Comparison of ENCODE assay signal across 1 cellular context in the genomic region with DNA sequence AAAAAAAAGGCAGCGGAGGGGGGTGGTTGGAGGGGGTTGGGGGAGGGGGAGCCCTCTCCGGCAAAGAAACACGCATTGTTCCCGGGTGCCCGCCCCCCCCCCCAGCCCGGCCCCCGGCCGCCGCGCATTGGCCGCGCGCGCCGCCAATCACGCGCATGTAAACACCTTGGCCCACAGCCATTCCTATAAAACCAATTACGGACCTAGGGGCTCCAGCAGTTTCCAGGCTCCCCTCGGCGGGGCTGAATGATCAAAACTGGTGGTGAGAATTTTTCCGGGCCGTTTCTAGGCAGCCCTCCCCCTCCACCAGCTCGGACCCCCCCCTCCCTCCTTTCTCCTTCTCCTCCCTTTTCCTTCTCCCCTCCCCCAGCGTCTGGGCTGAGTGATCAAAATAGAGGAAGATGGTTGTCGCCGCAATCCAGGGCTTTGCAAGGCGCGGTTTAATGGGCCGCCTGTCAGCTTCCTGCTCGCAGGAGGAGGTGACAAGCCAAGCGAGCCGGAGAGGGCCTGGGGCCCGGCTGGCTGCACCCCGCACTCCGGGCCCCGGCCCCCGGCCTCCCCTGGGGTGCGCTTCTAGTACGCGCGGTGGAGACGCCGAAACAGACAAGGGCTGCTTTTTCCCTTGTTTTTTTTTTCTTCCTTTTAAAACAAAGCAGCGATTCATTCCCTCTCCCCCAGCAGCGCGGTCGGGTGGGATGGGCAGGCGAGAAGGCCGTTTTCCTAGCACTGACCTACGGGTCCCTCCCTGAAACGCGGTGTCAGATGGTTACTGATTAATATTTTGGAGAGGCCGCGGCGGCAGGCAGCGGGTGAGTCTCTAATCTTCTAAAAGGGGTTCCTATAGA.
TF ChIP-seq lines count a peak whose summit lies in the region.

No MANE protein-coding gene starts in this region.

TF ChIP-seq in K562, 482 proteins besides CTCF, POLR2A, EP300 and RAD21 (continued from another document and continues in another):
- TF ChIP-seq, protein P1, sequence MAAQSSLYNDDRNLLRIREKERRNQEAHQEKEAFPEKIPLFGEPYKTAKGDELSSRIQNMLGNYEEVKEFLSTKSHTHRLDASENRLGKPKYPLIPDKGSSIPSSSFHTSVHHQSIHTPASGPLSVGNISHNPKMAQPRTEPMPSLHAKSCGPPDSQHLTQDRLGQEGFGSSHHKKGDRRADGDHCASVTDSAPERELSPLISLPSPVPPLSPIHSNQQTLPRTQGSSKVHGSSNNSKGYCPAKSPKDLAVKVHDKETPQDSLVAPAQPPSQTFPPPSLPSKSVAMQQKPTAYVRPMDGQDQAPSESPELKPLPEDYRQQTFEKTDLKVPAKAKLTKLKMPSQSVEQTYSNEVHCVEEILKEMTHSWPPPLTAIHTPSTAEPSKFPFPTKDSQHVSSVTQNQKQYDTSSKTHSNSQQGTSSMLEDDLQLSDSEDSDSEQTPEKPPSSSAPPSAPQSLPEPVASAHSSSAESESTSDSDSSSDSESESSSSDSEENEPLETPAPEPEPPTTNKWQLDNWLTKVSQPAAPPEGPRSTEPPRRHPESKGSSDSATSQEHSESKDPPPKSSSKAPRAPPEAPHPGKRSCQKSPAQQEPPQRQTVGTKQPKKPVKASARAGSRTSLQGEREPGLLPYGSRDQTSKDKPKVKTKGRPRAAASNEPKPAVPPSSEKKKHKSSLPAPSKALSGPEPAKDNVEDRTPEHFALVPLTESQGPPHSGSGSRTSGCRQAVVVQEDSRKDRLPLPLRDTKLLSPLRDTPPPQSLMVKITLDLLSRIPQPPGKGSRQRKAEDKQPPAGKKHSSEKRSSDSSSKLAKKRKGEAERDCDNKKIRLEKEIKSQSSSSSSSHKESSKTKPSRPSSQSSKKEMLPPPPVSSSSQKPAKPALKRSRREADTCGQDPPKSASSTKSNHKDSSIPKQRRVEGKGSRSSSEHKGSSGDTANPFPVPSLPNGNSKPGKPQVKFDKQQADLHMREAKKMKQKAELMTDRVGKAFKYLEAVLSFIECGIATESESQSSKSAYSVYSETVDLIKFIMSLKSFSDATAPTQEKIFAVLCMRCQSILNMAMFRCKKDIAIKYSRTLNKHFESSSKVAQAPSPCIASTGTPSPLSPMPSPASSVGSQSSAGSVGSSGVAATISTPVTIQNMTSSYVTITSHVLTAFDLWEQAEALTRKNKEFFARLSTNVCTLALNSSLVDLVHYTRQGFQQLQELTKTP (IDR thresholded peaks at IDR 0.05; ENCODE audit: low read depth in 1 of 2, partially characterized antibody in 2 of 2), result peak in 1 of 2 experiments; percentile 57
- no peak for TF ChIP-seq CC2D1A (IDR thresholded peaks at IDR 0.05)
- TF ChIP-seq, protein P2, sequence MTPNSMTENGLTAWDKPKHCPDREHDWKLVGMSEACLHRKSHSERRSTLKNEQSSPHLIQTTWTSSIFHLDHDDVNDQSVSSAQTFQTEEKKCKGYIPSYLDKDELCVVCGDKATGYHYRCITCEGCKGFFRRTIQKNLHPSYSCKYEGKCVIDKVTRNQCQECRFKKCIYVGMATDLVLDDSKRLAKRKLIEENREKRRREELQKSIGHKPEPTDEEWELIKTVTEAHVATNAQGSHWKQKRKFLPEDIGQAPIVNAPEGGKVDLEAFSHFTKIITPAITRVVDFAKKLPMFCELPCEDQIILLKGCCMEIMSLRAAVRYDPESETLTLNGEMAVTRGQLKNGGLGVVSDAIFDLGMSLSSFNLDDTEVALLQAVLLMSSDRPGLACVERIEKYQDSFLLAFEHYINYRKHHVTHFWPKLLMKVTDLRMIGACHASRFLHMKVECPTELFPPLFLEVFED (CRISPR knock-in tag; conservative IDR thresholded peaks at IDR 0.05), result no peak
- peak; percentile 58 for TF ChIP-seq SMAD1 (IDR thresholded peaks at IDR 0.05; ENCODE audit: low read depth, low read length, partially characterized antibody)
- no peak for TF ChIP-seq FOXP1 (CRISPR knock-in tag; IDR thresholded peaks at IDR 0.05)
- TF ChIP-seq NCOA6 (IDR thresholded peaks at IDR 0.05), result no peak
- no peak for TF ChIP-seq CBX1 (IDR thresholded peaks at IDR 0.05; ENCODE audit: low read depth)
- TF ChIP-seq ASH1L (IDR thresholded peaks at IDR 0.05; ENCODE audit: borderline replicate concordance, low read depth, partially characterized antibody), result no peak
- TF ChIP-seq NRF1 (conservative IDR thresholded peaks at IDR 0.05 in 1 of 2, IDR thresholded peaks at IDR 0.05 in 1 of 2), result no peak
- TF ChIP-seq SNAPC5 (CRISPR knock-in tag; IDR thresholded peaks at IDR 0.05), result no peak
- TF ChIP-seq ZSCAN29 (IDR thresholded peaks at IDR 0.05), result 0 out of 2 replicates have a peak, but pooled peaks have one; percentile 44
- 0 out of 4 replicates have a peak, but pooled peaks of 1 of the 2 experiments have one; percentile 47 for TF ChIP-seq TEAD1 (CRISPR knock-in tag; IDR thresholded peaks at IDR 0.05)
- TF ChIP-seq SRF (CRISPR knock-in tag; IDR thresholded peaks at IDR 0.05), result peak in 1 of 2 experiments; percentile 49; a peak in 1 of 4 replicates
- no peak for TF ChIP-seq ZBTB43 (CRISPR knock-in tag; IDR thresholded peaks at IDR 0.05)
- TF ChIP-seq POLR2B (IDR thresholded peaks at IDR 0.05; ENCODE audit: low read depth, partially characterized antibody), result peak; percentile 45
- no peak for TF ChIP-seq ZNF282 (CRISPR knock-in tag; IDR thresholded peaks at IDR 0.05)
- peak; percentile 64; the same call in 1 of the 2 replicates for TF ChIP-seq POLR2AphosphoS5 (IDR thresholded peaks at IDR 0.05; ENCODE audit: control insufficient read depth, insufficient read depth, low read depth, low read length)
- TF ChIP-seq ZNF644 (tag; IDR thresholded peaks at IDR 0.05; ENCODE audit: low read depth), result no peak
- no peak for TF ChIP-seq ZNF263 (CRISPR knock-in tag; IDR thresholded peaks at IDR 0.05; ENCODE audit: borderline replicate concordance)
- 0 out of 2 replicates have a peak, but pooled peaks have one; percentile 3 for TF ChIP-seq JUN (IDR thresholded peaks at IDR 0.05; ENCODE audit: borderline replicate concordance, low read depth, low read length)
- no peak for TF ChIP-seq JUN (CRISPR knock-in tag; IDR thresholded peaks at IDR 0.05; ENCODE audit: borderline replicate concordance)
- no peak for TF ChIP-seq PHTF2 (CRISPR knock-in tag; IDR thresholded peaks at IDR 0.05)
- peak in 1 of 2 experiments; percentile 71; a peak in 2 of 4 replicates for TF ChIP-seq KDM1A (IDR thresholded peaks at IDR 0.05)
- peak; percentile 50 for TF ChIP-seq TEAD4 (IDR thresholded peaks at IDR 0.05; ENCODE audit: low read length)
- TF ChIP-seq TEAD4 (CRISPR knock-in tag; IDR thresholded peaks at IDR 0.05; ENCODE audit: borderline replicate concordance), result no peak
- TF ChIP-seq STAT5A (IDR thresholded peaks at IDR 0.05; ENCODE audit: borderline replicate concordance, low read length), result 0 out of 2 replicates have a peak, but pooled peaks have one; percentile 5
- no peak for TF ChIP-seq SMAD3 (CRISPR knock-in tag; conservative IDR thresholded peaks at IDR 0.05)
- TF ChIP-seq RFX1 (IDR thresholded peaks at IDR 0.05), result no peak; the same call in 1 of the 2 replicates
- peak; percentile 78 for TF ChIP-seq ZNF584 (CRISPR knock-in tag; IDR thresholded peaks at IDR 0.05; ENCODE audit: low read depth)
- TF ChIP-seq SP1 (CRISPR knock-in tag; IDR thresholded peaks at IDR 0.05), result peak; percentile 24; the same call in 1 of the 2 replicates
- TF ChIP-seq, protein P3, sequence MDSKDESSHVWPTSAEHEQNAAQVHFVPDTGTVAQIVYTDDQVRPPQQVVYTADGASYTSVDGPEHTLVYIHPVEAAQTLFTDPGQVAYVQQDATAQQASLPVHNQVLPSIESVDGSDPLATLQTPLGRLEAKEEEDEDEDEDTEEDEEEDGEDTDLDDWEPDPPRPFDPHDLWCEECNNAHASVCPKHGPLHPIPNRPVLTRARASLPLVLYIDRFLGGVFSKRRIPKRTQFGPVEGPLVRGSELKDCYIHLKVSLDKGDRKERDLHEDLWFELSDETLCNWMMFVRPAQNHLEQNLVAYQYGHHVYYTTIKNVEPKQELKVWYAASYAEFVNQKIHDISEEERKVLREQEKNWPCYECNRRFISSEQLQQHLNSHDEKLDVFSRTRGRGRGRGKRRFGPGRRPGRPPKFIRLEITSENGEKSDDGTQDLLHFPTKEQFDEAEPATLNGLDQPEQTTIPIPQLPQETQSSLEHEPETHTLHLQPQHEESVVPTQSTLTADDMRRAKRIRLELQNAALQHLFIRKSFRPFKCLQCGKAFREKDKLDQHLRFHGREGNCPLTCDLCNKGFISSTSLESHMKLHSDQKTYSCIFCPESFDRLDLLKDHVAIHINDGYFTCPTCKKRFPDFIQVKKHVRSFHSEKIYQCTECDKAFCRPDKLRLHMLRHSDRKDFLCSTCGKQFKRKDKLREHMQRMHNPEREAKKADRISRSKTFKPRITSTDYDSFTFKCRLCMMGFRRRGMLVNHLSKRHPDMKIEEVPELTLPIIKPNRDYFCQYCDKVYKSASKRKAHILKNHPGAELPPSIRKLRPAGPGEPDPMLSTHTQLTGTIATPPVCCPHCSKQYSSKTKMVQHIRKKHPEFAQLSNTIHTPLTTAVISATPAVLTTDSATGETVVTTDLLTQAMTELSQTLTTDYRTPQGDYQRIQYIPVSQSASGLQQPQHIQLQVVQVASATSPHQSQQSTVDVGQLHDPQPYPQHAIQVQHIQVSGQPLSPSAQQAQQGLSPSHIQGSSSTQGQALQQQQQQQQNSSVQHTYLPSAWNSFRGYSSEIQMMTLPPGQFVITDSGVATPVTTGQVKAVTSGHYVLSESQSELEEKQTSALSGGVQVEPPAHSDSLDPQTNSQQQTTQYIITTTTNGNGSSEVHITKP (IDR thresholded peaks at IDR 0.05; ENCODE audit: partially characterized antibody), result no peak
- no peak for TF ChIP-seq HDAC2 (IDR thresholded peaks at IDR 0.05)
- peak; percentile 71 for TF ChIP-seq SMAD4 (CRISPR knock-in tag; conservative IDR thresholded peaks at IDR 0.05)
- peak; percentile 70 for TF ChIP-seq HMGN3 (IDR thresholded peaks at IDR 0.05; ENCODE audit: borderline replicate concordance, extremely low read depth, insufficient read length, low read depth, low read length)
- TF ChIP-seq, protein P4, sequence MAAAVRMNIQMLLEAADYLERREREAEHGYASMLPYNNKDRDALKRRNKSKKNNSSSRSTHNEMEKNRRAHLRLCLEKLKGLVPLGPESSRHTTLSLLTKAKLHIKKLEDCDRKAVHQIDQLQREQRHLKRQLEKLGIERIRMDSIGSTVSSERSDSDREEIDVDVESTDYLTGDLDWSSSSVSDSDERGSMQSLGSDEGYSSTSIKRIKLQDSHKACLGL (CRISPR knock-in tag; IDR thresholded peaks at IDR 0.05; ENCODE audit: borderline replicate concordance, poor library complexity, severe bottlenecking), result no peak
- TF ChIP-seq, protein P5, sequence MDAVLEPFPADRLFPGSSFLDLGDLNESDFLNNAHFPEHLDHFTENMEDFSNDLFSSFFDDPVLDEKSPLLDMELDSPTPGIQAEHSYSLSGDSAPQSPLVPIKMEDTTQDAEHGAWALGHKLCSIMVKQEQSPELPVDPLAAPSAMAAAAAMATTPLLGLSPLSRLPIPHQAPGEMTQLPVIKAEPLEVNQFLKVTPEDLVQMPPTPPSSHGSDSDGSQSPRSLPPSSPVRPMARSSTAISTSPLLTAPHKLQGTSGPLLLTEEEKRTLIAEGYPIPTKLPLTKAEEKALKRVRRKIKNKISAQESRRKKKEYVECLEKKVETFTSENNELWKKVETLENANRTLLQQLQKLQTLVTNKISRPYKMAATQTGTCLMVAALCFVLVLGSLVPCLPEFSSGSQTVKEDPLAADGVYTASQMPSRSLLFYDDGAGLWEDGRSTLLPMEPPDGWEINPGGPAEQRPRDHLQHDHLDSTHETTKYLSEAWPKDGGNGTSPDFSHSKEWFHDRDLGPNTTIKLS (IDR thresholded peaks at IDR 0.05; ENCODE audit: borderline replicate concordance, low read depth), result 0 out of 2 replicates have a peak, but pooled peaks have one; percentile 18
- peak; percentile 18; the same call in 1 of the 2 replicates for TF ChIP-seq CBFA2T3 (IDR thresholded peaks at IDR 0.05)
- TF ChIP-seq ZNF778 (CRISPR knock-in tag; IDR thresholded peaks at IDR 0.05), result no peak
- no peak for TF ChIP-seq SNRNP70 (optimal IDR thresholded peaks at IDR 0.05; ENCODE audit: low read depth, low read length)
- TF ChIP-seq, protein P6, sequence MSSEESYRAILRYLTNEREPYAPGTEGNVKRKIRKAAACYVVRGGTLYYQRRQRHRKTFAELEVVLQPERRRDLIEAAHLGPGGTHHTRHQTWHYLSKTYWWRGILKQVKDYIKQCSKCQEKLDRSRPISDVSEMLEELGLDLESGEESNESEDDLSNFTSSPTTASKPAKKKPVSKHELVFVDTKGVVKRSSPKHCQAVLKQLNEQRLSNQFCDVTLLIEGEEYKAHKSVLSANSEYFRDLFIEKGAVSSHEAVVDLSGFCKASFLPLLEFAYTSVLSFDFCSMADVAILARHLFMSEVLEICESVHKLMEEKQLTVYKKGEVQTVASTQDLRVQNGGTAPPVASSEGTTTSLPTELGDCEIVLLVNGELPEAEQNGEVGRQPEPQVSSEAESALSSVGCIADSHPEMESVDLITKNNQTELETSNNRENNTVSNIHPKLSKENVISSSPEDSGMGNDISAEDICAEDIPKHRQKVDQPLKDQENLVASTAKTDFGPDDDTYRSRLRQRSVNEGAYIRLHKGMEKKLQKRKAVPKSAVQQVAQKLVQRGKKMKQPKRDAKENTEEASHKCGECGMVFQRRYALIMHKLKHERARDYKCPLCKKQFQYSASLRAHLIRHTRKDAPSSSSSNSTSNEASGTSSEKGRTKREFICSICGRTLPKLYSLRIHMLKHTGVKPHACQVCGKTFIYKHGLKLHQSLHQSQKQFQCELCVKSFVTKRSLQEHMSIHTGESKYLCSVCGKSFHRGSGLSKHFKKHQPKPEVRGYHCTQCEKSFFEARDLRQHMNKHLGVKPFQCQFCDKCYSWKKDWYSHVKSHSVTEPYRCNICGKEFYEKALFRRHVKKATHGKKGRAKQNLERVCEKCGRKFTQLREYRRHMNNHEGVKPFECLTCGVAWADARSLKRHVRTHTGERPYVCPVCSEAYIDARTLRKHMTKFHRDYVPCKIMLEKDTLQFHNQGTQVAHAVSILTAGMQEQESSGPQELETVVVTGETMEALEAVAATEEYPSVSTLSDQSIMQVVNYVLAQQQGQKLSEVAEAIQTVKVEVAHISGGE (CRISPR knock-in tag; IDR thresholded peaks at IDR 0.05), result 0 out of 6 replicates have a peak, but pooled peaks of 1 of the 3 experiments have one; percentile 18
- TF ChIP-seq KAT7 (CRISPR knock-in tag; IDR thresholded peaks at IDR 0.05; ENCODE audit: borderline replicate concordance), result no peak; the same call in 1 of the 2 replicates
- no peak for TF ChIP-seq ZNF79 (CRISPR knock-in tag; IDR thresholded peaks at IDR 0.05; ENCODE audit: low read depth)
- TF ChIP-seq IRF9 (tag; IDR thresholded peaks at IDR 0.05), result no peak
